Comparison of ENCODE assay signal across 8 cellular contexts in genomic region chr19:11639602-11640471, GRCh38. TPM values are rescaled to one million over a fixed set of nuclear protein-coding genes. Genes with fewer than 3 reads are reported as not detected.
DNase-seq lines count a peak whose midpoint lies in the region; ATAC-seq lines count a peak whose summit lies in the region.

No MANE protein-coding gene starts in this region.

- H3K4me3 ChIP-seq in HUES64 (ENCODE audit: low read length), result peak overlapping the region; percentile 98
- peak overlapping the region; percentile 59 to 69 for H3K4me3 ChIP-seq in muscle layer of colon (ENCODE audit: low read depth in 1 of 2, low read length in 2 of 2)

- H3K27me3 ChIP-seq in HUES64 (ENCODE audit: insufficient read depth, low read length) (no peaks in the 10 kb centered on the region), muscle layer of colon (ENCODE audit: control insufficient read depth in 1 of 2, insufficient read depth in 2 of 2, low read length in 2 of 2) (no peaks in the 10 kb centered on the region)

- H3K9me3 ChIP-seq in HUES64 (ENCODE audit: insufficient read depth, low read depth, low read length) (no peaks in the 10 kb centered on the region), muscle layer of colon (ENCODE audit: low read length) (no peaks in the 10 kb centered on the region)

- no peaks in the 10 kb centered on the region for H3K4me1 ChIP-seq in HUES64 (ENCODE audit: insufficient read depth, low read length)
- H3K4me1 ChIP-seq in muscle layer of colon (ENCODE audit: insufficient read depth, low read length), result no peaks in the 10 kb centered on the region

- H3K9ac ChIP-seq in HUES64 (ENCODE audit: low read depth, low read length) (peak overlapping the region; percentile 94), muscle layer of colon (ENCODE audit: low read length) (peak overlapping the region; percentile 21)

- peak; percentile 99 for ATAC-seq in GM21447 (IDR thresholded peaks at IDR 0.05; ENCODE audit: unreplicated experiment)
- ATAC-seq in esophagus mucosa, result peak; percentile 100

- under 1% methylated on average over 54 of the region's 55 CpGs for WGBS in HUES64

- DNase-seq in COLO829 (ENCODE audit: low spot score) (peak; percentile 91), OCI-M1 (lab: John Stamatoyannopoulos, UW) (peak; percentile 100)
- peak; percentile 81 for DNase-seq in activated T-cell treated with anti-CD3 and anti-CD28 coated beads, Interleukin-2, amount 50 U/mL, for 1 hour
- DNase-seq in stimulated activated CD8-positive, alpha-beta memory T cell treated with anti-CD3 and anti-CD28 coated beads, Interleukin-4, amount 100 ng/mL, for 48 hours, result peak; percentile 99

- H3K27ac ChIP-seq in HUES64 (ENCODE audit: low read depth, low read length) (peak overlapping the region; percentile 52; the same call in 1 of the 2 replicates), muscle layer of colon (ENCODE audit: low read depth, low read length) (peak overlapping the region; percentile 23)

- H3K36me3 ChIP-seq in HUES64 (ENCODE audit: insufficient read depth, low read length) (no peaks in the 10 kb centered on the region), muscle layer of colon (ENCODE audit: insufficient read depth, low read length) (no peaks in the 10 kb centered on the region)

RNA-seq across cellular contexts. Expression of gene ZNF627, which starts 42.6 kb away (rescaled TPM):
- polyA plus RNA-seq in HUES64 (2013, experiment 1 of 2), result 14.2 TPM
- polyA plus RNA-seq in HUES64 (2013, experiment 2 of 2), result 16.5 TPM
- total RNA-seq in esophagus mucosa, result 4.1 TPM

Comparison
In these comparisons a context has a peak if more than half of its experiments do, and no peak if none do; other contexts are left out.
1. Peak in every context shown above with its lines: DNase-seq, ATAC-seq, H3K4me3 ChIP-seq and H3K27ac ChIP-seq.